8 cellular contexts compared by ENCODE assay signal in genomic region chr21:33949516-33950424, GRCh38.
DNase-seq lines count a peak whose midpoint lies in the region; ATAC-seq and TF ChIP-seq lines count a peak whose summit lies in the region.

No MANE protein-coding gene starts in this region.

- TF ChIP-seq POLR2A in GM19099 (IDR thresholded peaks at IDR 0.05; ENCODE audit: extremely low read depth, insufficient read length, low read depth): peak; percentile 14

- DNase-seq in activated CD4-positive, CD25-positive, alpha-beta regulatory T cell treated with anti-CD3 and anti-CD28 coated beads, Interleukin-2, amount 50 U/mL, for 16 hours (ENCODE audit: low read depth, low spot score): peak; percentile 46
- peak; percentile 9 for DNase-seq in effector CD8-positive, alpha-beta T cell (lab: John Stamatoyannopoulos, UW)
- DNase-seq in stimulated activated CD8-positive, alpha-beta memory T cell treated with anti-CD3 and anti-CD28 coated beads, Interleukin-15, amount 100 ng/mL, for 48 hours (ENCODE audit: low read depth in 2 of 2): peak; percentile 49 to 65
- DNase-seq in NCI-H524 treated with DMSO at 0.1 percent for 48 hours (lab: John Stamatoyannopoulos, UW) (no peak), NCI-H748 treated with DMSO at 0.1 percent for 48 hours (lab: John Stamatoyannopoulos, UW) (no peak), NCI-H187 treated with DMSO at 0.1 percent for 48 hours (lab: John Stamatoyannopoulos, UW) (no peak)

- ATAC-seq in GM21576 (IDR thresholded peaks at IDR 0.05; ENCODE audit: unreplicated experiment): no peak

Comparison
In these comparisons a context has a peak if more than half of its experiments do, and no peak if none do; other contexts are left out.
1. DNase-seq: peak in activated CD4-positive, CD25-positive, alpha-beta regulatory T cell treated with anti-CD3 and anti-CD28 coated beads, Interleukin-2, amount 50 U/mL, for 16 hours (single experiment), effector CD8-positive, alpha-beta T cell (single experiment) and stimulated activated CD8-positive, alpha-beta memory T cell treated with anti-CD3 and anti-CD28 coated beads, Interleukin-15, amount 100 ng/mL, for 48 hours (2 of 2); none in NCI-H524 treated with DMSO at 0.1 percent for 48 hours (single experiment), NCI-H748 treated with DMSO at 0.1 percent for 48 hours (single experiment) and NCI-H187 treated with DMSO at 0.1 percent for 48 hours (single experiment).